Comparison of ENCODE assay signal across 19 cellular contexts in genomic region chr10:67127441-67127840, GRCh38.
"Had no signal": no experiment of that assay in that cellular context is flagged by ENCODE, and none has a peak within 500 bp of the region (broad histone marks: within the 10 kb centered on the region; RNA-seq: fewer than 3 reads in every experiment).

No MANE protein-coding gene starts in this region.

- H3K4me1 Mint-ChIP-seq: IgD-negative memory B cell had no signal

- DNase-seq: Kasumi-1, MM.1S, NCI-H1092 treated with DMSO at 0.1 percent for 48 hours, NCI-H1436, NCI-H187, NCI-H2029 treated with DMSO at 0.1 percent for 48 hours, NCI-H2171 treated with DMSO at 0.1 percent for 48 hours, NCI-H510A, NCI-H524 treated with DMSO at 0.1 percent for 48 hours, NCI-H69, NCI-H774, PC-3, SHP77 treated with DMSO at 0.1 percent for 48 hours, SJCRH30 had no signal

- H3K27me3 Mint-ChIP-seq: IgD-negative memory B cell had no signal

- ATAC-seq: K562, Panc1, PC-3, Right ventricle myocardium inferior, SK-N-SH treated with all-trans-retinoic acid at 6 μM for 48 hours had no signal

- H3K27ac Mint-ChIP-seq: IgD-negative memory B cell had no signal

- H3K4me3 Mint-ChIP-seq: IgD-negative memory B cell had no signal

- H3K36me3 Mint-ChIP-seq: IgD-negative memory B cell had no signal
